Comparison of ENCODE assay signal across 16 cellular contexts in genomic region chr11:72004515-72005346, GRCh38. TPM values are rescaled to one million over a fixed set of nuclear protein-coding genes. Genes with fewer than 3 reads are reported as not detected.
DNase-seq lines count a peak whose midpoint lies in the region; ATAC-seq and TF ChIP-seq lines count a peak whose summit lies in the region.
"Had no signal": no experiment of that assay in that cellular context is flagged by ENCODE, and none has a peak within 500 bp of the region (broad histone marks: within the 10 kb centered on the region; RNA-seq: fewer than 3 reads in every experiment).

No MANE protein-coding gene starts in this region.

- intact Hi-C loops in left ventricle myocardium inferior (cut with micrococcal nuclease) (no loop called here), Right ventricle myocardium superior (cut with DNase I) (no loop called here), Panc1 (cut with micrococcal nuclease; ENCODE audit: unreplicated experiment) (no loop called here)

- BruUV-seq in Panc1 (replicated peaks; lab: Mats Ljungman, UMichigan), result no TSS peak

- H3K9me3 ChIP-seq in left ventricle myocardium inferior (replicated peaks) (no peaks in the 10 kb centered on the region), Panc1 (ENCODE audit: control insufficient read depth, insufficient read depth, low read depth, low read length) (no peaks in the 10 kb centered on the region)
- H3K9me3 ChIP-seq: heart left ventricle, tibial nerve had no signal

- TF ChIP-seq CTCF in left ventricle myocardium inferior (IDR thresholded peaks at IDR 0.05; ENCODE audit: borderline replicate concordance) (no peak), Panc1 (IDR thresholded peaks at IDR 0.05) (no peak)

- CTCF ChIA-PET in Panc1 (lab: Charles Lee), result interaction anchor here (0.5 kb wide), 1 partner anchor 136 kb away, joined by 7 read pairs; no protein-coding TSS in a partner anchor

- H3K36me3 ChIP-seq in left ventricle myocardium inferior, result peaks cover 86% of the 10 kb centered on the region
- peaks cover 15% of the 10 kb centered on the region for H3K36me3 ChIP-seq in Panc1 (ENCODE audit: control insufficient read depth, insufficient read depth, low read length)

- POLR2A ChIA-PET in Panc1 (lab: Charles Lee), result no interaction called here

- in situ Hi-C loops in Panc1 (cut with HindIII; ENCODE audit: low pct_unique_long_range_greater_than_20kb, low sequenced_read_pairs), result no loop called here

- no peak for DNase-seq in left ventricle myocardium inferior
- DNase-seq in Right ventricle myocardium superior, result no peak
- DNase-seq in Panc1 (ENCODE audit: low read depth, low spot score), result no peak
- DNase-seq in islet precursor cell, result peak; percentile 51
- DNase-seq in mucosa of gallbladder (ENCODE audit: low spot score), result no peak
- DNase-seq: activated CD4-positive, alpha-beta memory T cell treated with anti-CD3 and anti-CD28 coated beads, Interleukin-2, amount 10 ng/mL, durations not matched to agents 7 days and 5 days; amygdala; caudate nucleus; heart left ventricle; SW 1271 had no signal

- H3K27ac ChIP-seq in left ventricle myocardium inferior (replicated peaks), result peak overlapping the region; percentile 3
- no peak overlapping the region for H3K27ac ChIP-seq in Panc1 (ENCODE audit: low read length)
- H3K27ac ChIP-seq in temporal lobe (ENCODE audit: low read depth, low read length), result peak overlapping the region; percentile 39
- H3K27ac ChIP-seq: heart left ventricle, tibial nerve had no signal

- no peak overlapping the region for H3K4me3 ChIP-seq in left ventricle myocardium inferior
- H3K4me3 ChIP-seq in Panc1 (ENCODE audit: low read depth in 2 of 2, low read length in 2 of 2), result no peak overlapping the region
- H3K4me3 ChIP-seq: heart left ventricle, smooth muscle cell, tibial nerve had no signal

- no peak for ATAC-seq in Right ventricle myocardium superior (ENCODE audit: poor library complexity)
- peak; percentile 9; the same call in 1 of the 2 replicates for ATAC-seq in Panc1
- no peak for ATAC-seq in HG02970 (IDR thresholded peaks at IDR 0.05; ENCODE audit: low FRiP score, unreplicated experiment)
- ATAC-seq: activated CD4-positive, CD25-positive, alpha-beta regulatory T cell treated with anti-CD3 and anti-CD28 coated beads, Interleukin-2, amount 50 U/mL, for 24 hours; heart left ventricle; left lobe of liver had no signal

- no peaks in the 10 kb centered on the region for H3K27me3 ChIP-seq in left ventricle myocardium inferior (ENCODE audit: low read depth)
- H3K27me3 ChIP-seq in Panc1 (ENCODE audit: control insufficient read depth, insufficient read depth, low read length), result no peaks in the 10 kb centered on the region
- H3K27me3 ChIP-seq: heart left ventricle, tibial nerve had no signal

- peaks cover 22% of the 10 kb centered on the region for H3K4me1 ChIP-seq in left ventricle myocardium inferior
- 0 out of 2 replicates have a peak, but pooled peaks cover 5% of the 10 kb centered on the region for H3K4me1 ChIP-seq in Panc1 (ENCODE audit: control insufficient read depth, insufficient read depth, low read length)

RNA-seq across cellular contexts. Expression of gene IL18BP, which starts 6.0 kb away (rescaled TPM):
- total RNA-seq in left ventricle myocardium inferior (4.9 TPM), Right ventricle myocardium superior (3.7 TPM), Panc1 (2021; ENCODE audit: unreplicated experiment) (18.2 TPM), temporal lobe (2.5 TPM), mucosa of gallbladder (10.6 TPM)
- 7.9 TPM for polyA plus RNA-seq in Panc1 (2012; ENCODE audit: insufficient read length)
